Comparison of ENCODE assay signal across 2 cellular contexts in genomic region chr1:8197493-8198282, GRCh38.
A peak's percentile ranks its signal among the peaks of the same experiment; 100 is the strongest.
TF ChIP-seq lines count a peak whose summit lies in the region.

No MANE protein-coding gene starts in this region.

TF ChIP-seq in K562, 482 proteins besides CTCF, POLR2A, EP300 and RAD21 (continued from another document and continues in another):
- TF ChIP-seq REST (CRISPR knock-in tag; IDR thresholded peaks at IDR 0.05; ENCODE audit: low read depth): peak; percentile 62; the same call in 1 of the 2 replicates
- peak; percentile 52 to 94 for TF ChIP-seq AFF1 (IDR thresholded peaks at IDR 0.05; ENCODE audit: low read depth in 1 of 2, partially characterized antibody in 2 of 2)
- TF ChIP-seq BRD4 (IDR thresholded peaks at IDR 0.05): no peak
- TF ChIP-seq, protein P1, sequence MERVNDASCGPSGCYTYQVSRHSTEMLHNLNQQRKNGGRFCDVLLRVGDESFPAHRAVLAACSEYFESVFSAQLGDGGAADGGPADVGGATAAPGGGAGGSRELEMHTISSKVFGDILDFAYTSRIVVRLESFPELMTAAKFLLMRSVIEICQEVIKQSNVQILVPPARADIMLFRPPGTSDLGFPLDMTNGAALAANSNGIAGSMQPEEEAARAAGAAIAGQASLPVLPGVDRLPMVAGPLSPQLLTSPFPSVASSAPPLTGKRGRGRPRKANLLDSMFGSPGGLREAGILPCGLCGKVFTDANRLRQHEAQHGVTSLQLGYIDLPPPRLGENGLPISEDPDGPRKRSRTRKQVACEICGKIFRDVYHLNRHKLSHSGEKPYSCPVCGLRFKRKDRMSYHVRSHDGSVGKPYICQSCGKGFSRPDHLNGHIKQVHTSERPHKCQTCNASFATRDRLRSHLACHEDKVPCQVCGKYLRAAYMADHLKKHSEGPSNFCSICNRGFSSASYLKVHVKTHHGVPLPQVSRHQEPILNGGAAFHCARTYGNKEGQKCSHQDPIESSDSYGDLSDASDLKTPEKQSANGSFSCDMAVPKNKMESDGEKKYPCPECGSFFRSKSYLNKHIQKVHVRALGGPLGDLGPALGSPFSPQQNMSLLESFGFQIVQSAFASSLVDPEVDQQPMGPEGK (CRISPR knock-in tag; IDR thresholded peaks at IDR 0.05; ENCODE audit: borderline replicate concordance): no peak
- TF ChIP-seq PTBP1 (IDR thresholded peaks at IDR 0.05; ENCODE audit: low read depth, low read length): no peak
- no peak for TF ChIP-seq XRCC3 (IDR thresholded peaks at IDR 0.05)
- TF ChIP-seq ZNF280A (IDR thresholded peaks at IDR 0.05; ENCODE audit: low read depth, partially characterized antibody): no peak
- TF ChIP-seq EHMT2 (IDR thresholded peaks at IDR 0.05): 0 out of 2 replicates have a peak, but pooled peaks have one; percentile 7
- TF ChIP-seq MTA2 (IDR thresholded peaks at IDR 0.05; ENCODE audit: low read depth): peak; percentile 90
- TF ChIP-seq PTTG1 (tag; IDR thresholded peaks at IDR 0.05; ENCODE audit: low read depth): no peak
- no peak for TF ChIP-seq JUNB (CRISPR knock-in tag; conservative IDR thresholded peaks at IDR 0.05)
- TF ChIP-seq ZNF41 (CRISPR knock-in tag; conservative IDR thresholded peaks at IDR 0.05): no peak
- peak; percentile 68 for TF ChIP-seq KHSRP (IDR thresholded peaks at IDR 0.05)
- no peak for TF ChIP-seq CBX1 (IDR thresholded peaks at IDR 0.05; ENCODE audit: low read depth)
- 0 out of 2 replicates have a peak, but pooled peaks have one; percentile 59 for TF ChIP-seq ZNF75A (CRISPR knock-in tag; IDR thresholded peaks at IDR 0.05)

TF ChIP-seq in HepG2, 621 proteins besides CTCF, POLR2A, EP300 and RAD21 (continued from another document and continues in another):
- TF ChIP-seq, protein P2, sequence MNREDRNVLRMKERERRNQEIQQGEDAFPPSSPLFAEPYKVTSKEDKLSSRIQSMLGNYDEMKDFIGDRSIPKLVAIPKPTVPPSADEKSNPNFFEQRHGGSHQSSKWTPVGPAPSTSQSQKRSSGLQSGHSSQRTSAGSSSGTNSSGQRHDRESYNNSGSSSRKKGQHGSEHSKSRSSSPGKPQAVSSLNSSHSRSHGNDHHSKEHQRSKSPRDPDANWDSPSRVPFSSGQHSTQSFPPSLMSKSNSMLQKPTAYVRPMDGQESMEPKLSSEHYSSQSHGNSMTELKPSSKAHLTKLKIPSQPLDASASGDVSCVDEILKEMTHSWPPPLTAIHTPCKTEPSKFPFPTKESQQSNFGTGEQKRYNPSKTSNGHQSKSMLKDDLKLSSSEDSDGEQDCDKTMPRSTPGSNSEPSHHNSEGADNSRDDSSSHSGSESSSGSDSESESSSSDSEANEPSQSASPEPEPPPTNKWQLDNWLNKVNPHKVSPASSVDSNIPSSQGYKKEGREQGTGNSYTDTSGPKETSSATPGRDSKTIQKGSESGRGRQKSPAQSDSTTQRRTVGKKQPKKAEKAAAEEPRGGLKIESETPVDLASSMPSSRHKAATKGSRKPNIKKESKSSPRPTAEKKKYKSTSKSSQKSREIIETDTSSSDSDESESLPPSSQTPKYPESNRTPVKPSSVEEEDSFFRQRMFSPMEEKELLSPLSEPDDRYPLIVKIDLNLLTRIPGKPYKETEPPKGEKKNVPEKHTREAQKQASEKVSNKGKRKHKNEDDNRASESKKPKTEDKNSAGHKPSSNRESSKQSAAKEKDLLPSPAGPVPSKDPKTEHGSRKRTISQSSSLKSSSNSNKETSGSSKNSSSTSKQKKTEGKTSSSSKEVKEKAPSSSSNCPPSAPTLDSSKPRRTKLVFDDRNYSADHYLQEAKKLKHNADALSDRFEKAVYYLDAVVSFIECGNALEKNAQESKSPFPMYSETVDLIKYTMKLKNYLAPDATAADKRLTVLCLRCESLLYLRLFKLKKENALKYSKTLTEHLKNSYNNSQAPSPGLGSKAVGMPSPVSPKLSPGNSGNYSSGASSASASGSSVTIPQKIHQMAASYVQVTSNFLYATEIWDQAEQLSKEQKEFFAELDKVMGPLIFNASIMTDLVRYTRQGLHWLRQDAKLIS (CRISPR knock-in tag; IDR thresholded peaks at IDR 0.05): no peak
- TF ChIP-seq TAF1 (CRISPR knock-in tag; IDR thresholded peaks at IDR 0.05): no peak; the same call in 1 of the 2 replicates
- no peak for TF ChIP-seq MLXIP (CRISPR knock-in tag; IDR thresholded peaks at IDR 0.05; ENCODE audit: borderline replicate concordance)
- TF ChIP-seq, protein P3, sequence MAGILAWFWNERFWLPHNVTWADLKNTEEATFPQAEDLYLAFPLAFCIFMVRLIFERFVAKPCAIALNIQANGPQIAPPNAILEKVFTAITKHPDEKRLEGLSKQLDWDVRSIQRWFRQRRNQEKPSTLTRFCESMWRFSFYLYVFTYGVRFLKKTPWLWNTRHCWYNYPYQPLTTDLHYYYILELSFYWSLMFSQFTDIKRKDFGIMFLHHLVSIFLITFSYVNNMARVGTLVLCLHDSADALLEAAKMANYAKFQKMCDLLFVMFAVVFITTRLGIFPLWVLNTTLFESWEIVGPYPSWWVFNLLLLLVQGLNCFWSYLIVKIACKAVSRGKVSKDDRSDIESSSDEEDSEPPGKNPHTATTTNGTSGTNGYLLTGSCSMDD (CRISPR knock-in tag; IDR thresholded peaks at IDR 0.05): no peak
- TF ChIP-seq NR3C1 (CRISPR knock-in tag; IDR thresholded peaks at IDR 0.05): no peak
- TF ChIP-seq ELF1 (CRISPR knock-in tag; IDR thresholded peaks at IDR 0.05): peak; percentile 27; the same call in 1 of the 2 replicates
- no peak for TF ChIP-seq PRDM15 (CRISPR knock-in tag; IDR thresholded peaks at IDR 0.05)
- no peak for TF ChIP-seq HNF4G (IDR thresholded peaks at IDR 0.05; ENCODE audit: borderline replicate concordance, low read depth, low read length)
- TF ChIP-seq HNF4G (CRISPR knock-in tag; IDR thresholded peaks at IDR 0.05; ENCODE audit: borderline replicate concordance, low read depth): no peak
- TF ChIP-seq ZNF354B (CRISPR knock-in tag; IDR thresholded peaks at IDR 0.05): no peak
- TF ChIP-seq, protein P4, sequence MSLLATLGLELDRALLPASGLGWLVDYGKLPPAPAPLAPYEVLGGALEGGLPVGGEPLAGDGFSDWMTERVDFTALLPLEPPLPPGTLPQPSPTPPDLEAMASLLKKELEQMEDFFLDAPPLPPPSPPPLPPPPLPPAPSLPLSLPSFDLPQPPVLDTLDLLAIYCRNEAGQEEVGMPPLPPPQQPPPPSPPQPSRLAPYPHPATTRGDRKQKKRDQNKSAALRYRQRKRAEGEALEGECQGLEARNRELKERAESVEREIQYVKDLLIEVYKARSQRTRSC (CRISPR knock-in tag; IDR thresholded peaks at IDR 0.05; ENCODE audit: low read depth): no peak
- TF ChIP-seq, protein P5, sequence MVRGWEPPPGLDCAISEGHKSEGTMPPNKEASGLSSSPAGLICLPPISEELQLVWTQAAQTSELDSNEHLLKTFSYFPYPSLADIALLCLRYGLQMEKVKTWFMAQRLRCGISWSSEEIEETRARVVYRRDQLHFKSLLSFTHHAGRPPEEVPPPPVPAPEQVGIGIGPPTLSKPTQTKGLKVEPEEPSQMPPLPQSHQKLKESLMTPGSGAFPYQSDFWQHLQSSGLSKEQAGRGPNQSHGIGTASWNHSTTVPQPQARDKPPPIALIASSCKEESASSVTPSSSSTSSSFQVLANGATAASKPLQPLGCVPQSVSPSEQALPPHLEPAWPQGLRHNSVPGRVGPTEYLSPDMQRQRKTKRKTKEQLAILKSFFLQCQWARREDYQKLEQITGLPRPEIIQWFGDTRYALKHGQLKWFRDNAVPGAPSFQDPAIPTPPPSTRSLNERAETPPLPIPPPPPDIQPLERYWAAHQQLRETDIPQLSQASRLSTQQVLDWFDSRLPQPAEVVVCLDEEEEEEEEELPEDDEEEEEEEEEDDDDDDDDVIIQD (CRISPR knock-in tag; IDR thresholded peaks at IDR 0.05; ENCODE audit: low read depth): peak; percentile 44; the same call in 1 of the 2 replicates
- TF ChIP-seq TCF7 (IDR thresholded peaks at IDR 0.05; ENCODE audit: low read depth): peak; percentile 78
- no peak for TF ChIP-seq ZNF564 (CRISPR knock-in tag; IDR thresholded peaks at IDR 0.05)
- TF ChIP-seq, protein P6, sequence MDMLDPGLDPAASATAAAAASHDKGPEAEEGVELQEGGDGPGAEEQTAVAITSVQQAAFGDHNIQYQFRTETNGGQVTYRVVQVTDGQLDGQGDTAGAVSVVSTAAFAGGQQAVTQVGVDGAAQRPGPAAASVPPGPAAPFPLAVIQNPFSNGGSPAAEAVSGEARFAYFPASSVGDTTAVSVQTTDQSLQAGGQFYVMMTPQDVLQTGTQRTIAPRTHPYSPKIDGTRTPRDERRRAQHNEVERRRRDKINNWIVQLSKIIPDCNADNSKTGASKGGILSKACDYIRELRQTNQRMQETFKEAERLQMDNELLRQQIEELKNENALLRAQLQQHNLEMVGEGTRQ (IDR thresholded peaks at IDR 0.05; ENCODE audit: low read depth, low read length): no peak
- TF ChIP-seq, protein P6 (CRISPR knock-in tag; IDR thresholded peaks at IDR 0.05; ENCODE audit: borderline replicate concordance): no peak
- no peak for TF ChIP-seq ZNF772 (CRISPR knock-in tag; IDR thresholded peaks at IDR 0.05)
- peak; percentile 84 for TF ChIP-seq RXRA (CRISPR knock-in tag; IDR thresholded peaks at IDR 0.05)
- no peak for TF ChIP-seq NFIB (CRISPR knock-in tag; IDR thresholded peaks at IDR 0.05; ENCODE audit: borderline replicate concordance)
- TF ChIP-seq ZFP37 (CRISPR knock-in tag; IDR thresholded peaks at IDR 0.05; ENCODE audit: borderline replicate concordance): no peak
- no peak for TF ChIP-seq ZNF430 (CRISPR knock-in tag; IDR thresholded peaks at IDR 0.05)
- peak; percentile 98 for TF ChIP-seq CBFB (CRISPR knock-in tag; IDR thresholded peaks at IDR 0.05)
- TF ChIP-seq, protein P7, sequence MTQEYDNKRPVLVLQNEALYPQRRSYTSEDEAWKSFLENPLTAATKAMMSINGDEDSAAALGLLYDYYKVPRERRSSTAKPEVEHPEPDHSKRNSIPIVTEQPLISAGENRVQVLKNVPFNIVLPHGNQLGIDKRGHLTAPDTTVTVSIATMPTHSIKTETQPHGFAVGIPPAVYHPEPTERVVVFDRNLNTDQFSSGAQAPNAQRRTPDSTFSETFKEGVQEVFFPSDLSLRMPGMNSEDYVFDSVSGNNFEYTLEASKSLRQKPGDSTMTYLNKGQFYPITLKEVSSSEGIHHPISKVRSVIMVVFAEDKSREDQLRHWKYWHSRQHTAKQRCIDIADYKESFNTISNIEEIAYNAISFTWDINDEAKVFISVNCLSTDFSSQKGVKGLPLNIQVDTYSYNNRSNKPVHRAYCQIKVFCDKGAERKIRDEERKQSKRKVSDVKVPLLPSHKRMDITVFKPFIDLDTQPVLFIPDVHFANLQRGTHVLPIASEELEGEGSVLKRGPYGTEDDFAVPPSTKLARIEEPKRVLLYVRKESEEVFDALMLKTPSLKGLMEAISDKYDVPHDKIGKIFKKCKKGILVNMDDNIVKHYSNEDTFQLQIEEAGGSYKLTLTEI (CRISPR knock-in tag; conservative IDR thresholded peaks at IDR 0.05): no peak
- TF ChIP-seq TBX3 (IDR thresholded peaks at IDR 0.05; ENCODE audit: borderline replicate concordance): no peak
- no peak for TF ChIP-seq ZFP36L2 (CRISPR knock-in tag; IDR thresholded peaks at IDR 0.05)
- no peak for TF ChIP-seq HOXA9 (CRISPR knock-in tag; IDR thresholded peaks at IDR 0.05; ENCODE audit: borderline replicate concordance)
- TF ChIP-seq TBX2 (CRISPR knock-in tag; IDR thresholded peaks at IDR 0.05; ENCODE audit: borderline replicate concordance): peak; percentile 91
- no peak for TF ChIP-seq ZNF260 (CRISPR knock-in tag; IDR thresholded peaks at IDR 0.05; ENCODE audit: borderline replicate concordance, low read depth)
- TF ChIP-seq ZNF563 (CRISPR knock-in tag; IDR thresholded peaks at IDR 0.05): no peak
- no peak for TF ChIP-seq MIXL1 (CRISPR knock-in tag; IDR thresholded peaks at IDR 0.05)
- no peak for TF ChIP-seq TCF7L2 (IDR thresholded peaks at IDR 0.05; ENCODE audit: low read depth, low read length)
- no peak for TF ChIP-seq SSRP1 (CRISPR knock-in tag; IDR thresholded peaks at IDR 0.05)
- no peak for TF ChIP-seq AGO1 (IDR thresholded peaks at IDR 0.05; ENCODE audit: low read depth, low read length, poor library complexity, severe bottlenecking)
- no peak for TF ChIP-seq PTBP1 (IDR thresholded peaks at IDR 0.05; ENCODE audit: low read depth, low read length, poor library complexity, severe bottlenecking)
